In genomic region chr3:116153174-116153573, GRCh38 we compare ENCODE assay signal across 27 cellular contexts.
A peak's percentile ranks its signal among the peaks of the same experiment; 100 is the strongest.
DNase-seq lines count a peak whose midpoint lies in the region; ATAC-seq lines count a peak whose summit lies in the region.
"Had no signal": no experiment of that assay in that cellular context is flagged by ENCODE, and none has a peak within 500 bp of the region (broad histone marks: within the 10 kb centered on the region; RNA-seq: fewer than 3 reads in every experiment).

No MANE protein-coding gene starts in this region.

- H3K4me1 ChIP-seq in ACC112 (ENCODE audit: control insufficient read depth, insufficient read depth, low read length, unreplicated experiment) (peaks cover 5% of the 10 kb centered on the region), muscle layer of duodenum (ENCODE audit: control insufficient read depth in 1 of 2, insufficient read depth in 2 of 2, low read length in 2 of 2) (peaks cover 0 to 4% of the 10 kb centered on the region in 2 donors), aorta (ENCODE audit: control insufficient read depth in 1 of 2, insufficient read depth in 2 of 2, low read length in 2 of 2) (no peaks in the 10 kb centered on the region)
- H3K4me1 ChIP-seq: esophagus muscularis mucosa, SJSA1 had no signal

- H3K4me3 ChIP-seq in ACC112 (ENCODE audit: low read depth, low read length) (peak overlapping the region; percentile 69), muscle layer of duodenum (ENCODE audit: low read depth in 1 of 2, low read length in 2 of 2) (peak overlapping the region; percentile 9 to 50), aorta (ENCODE audit: low read length in 2 of 2) (no peak overlapping the region)
- H3K4me3 ChIP-seq: cardiac muscle cell, esophagus muscularis mucosa, SJSA1, tibial nerve had no signal

- H3K9me3 ChIP-seq in muscle layer of duodenum (ENCODE audit: control insufficient read depth in 1 of 2, low read length in 2 of 2) (no peaks in the 10 kb centered on the region), aorta (ENCODE audit: control insufficient read depth, low read length) (peaks cover 1% of the 10 kb centered on the region)
- H3K9me3 ChIP-seq: esophagus muscularis mucosa, neutrophil, SJSA1, tibial nerve had no signal

- intact Hi-C loops in aorta (cut with DNase I) = no loop called here

- H2AFZ ChIP-seq in ACC112 (ENCODE audit: low read length, unreplicated experiment) = peak overlapping the region; percentile 74

- no peaks in the 10 kb centered on the region for H3K79me2 ChIP-seq in ACC112 (ENCODE audit: control insufficient read depth, insufficient read depth, low read length, unreplicated experiment)

- no peak overlapping the region for H3K27ac ChIP-seq in ACC112 (ENCODE audit: low read depth, low read length)
- H3K27ac ChIP-seq in caudate nucleus (ENCODE audit: low read depth, low read length) = peak overlapping the region; percentile 8
- H3K27ac ChIP-seq in muscle layer of duodenum (ENCODE audit: low read length) = no peak overlapping the region
- no peak overlapping the region for H3K27ac ChIP-seq in aorta (ENCODE audit: low read depth in 1 of 2, low read length in 2 of 2)
- H3K27ac ChIP-seq: cardiac muscle cell, esophagus muscularis mucosa, HL-60, KMS-11, neutrophil, SJSA1, tibial nerve had no signal

- WGBS in aorta, 2 donors = 20 to 21% methylated on average over 3 of the region's 3 CpGs

- H3K27me3 ChIP-seq in ACC112 (ENCODE audit: insufficient read depth, low read length) (no peaks in the 10 kb centered on the region), muscle layer of duodenum (ENCODE audit: low read depth, low read length) (no peaks in the 10 kb centered on the region), aorta (ENCODE audit: control insufficient read depth in 1 of 2, insufficient read depth in 2 of 2, low read length in 1 of 2) (no peaks in the 10 kb centered on the region)
- H3K27me3 ChIP-seq: cardiac muscle cell, esophagus muscularis mucosa, neutrophil, SJSA1, tibial nerve had no signal

- DNase-seq in LHCN-M2 (ENCODE audit: low read depth) (peak; percentile 26), caudate nucleus (lab: John Stamatoyannopoulos, UW) (peak in 2 of 61 donors; percentile 1 to 49), aorta (no peak), HPDE6-E6E7 (ENCODE audit: extremely low spot score) (no peak), DMS153 (lab: John Stamatoyannopoulos, UW) (no peak)
- DNase-seq: ACHN; activated CD8-positive, alpha-beta T cell treated with anti-CD3 and anti-CD28 coated beads, Interleukin-2, amount 10 ng/mL, durations not matched to agents 7 days and 5 days; activated naive CD8-positive, alpha-beta T cell treated with anti-CD3 and anti-CD28 coated beads, Interleukin-2, amount 10 ng/mL, durations not matched to agents 7 days and 5 days; activated T-cell treated with anti-CD3 and anti-CD28 coated beads, Interleukin-2, amount 50 U/mL, for 72 hours; CD4-positive, alpha-beta memory T cell; DMS79 treated with DMSO at 0.1 percent for 48 hours; kidney glomerular epithelial cell; NCI-H1105 treated with DMSO at 0.1 percent for 48 hours; NCI-H510A; right cardiac atrium; stimulated activated naive CD4-positive, alpha-beta T cell; T-helper 9 cell had no signal

- ATAC-seq in aorta (ENCODE audit: low FRiP score) (no peak), GM21390 (IDR thresholded peaks at IDR 0.05; ENCODE audit: unreplicated experiment) (no peak)
- ATAC-seq: activated CD8-positive, alpha-beta T cell treated with anti-CD3 and anti-CD28 coated beads, Interleukin-2, amount 10 ng/mL, durations not matched to agents 7 days and 5 days; activated T-cell treated with anti-CD3 and anti-CD28 coated beads, Interleukin-2, amount 50 U/mL, for 72 hours; right cardiac atrium had no signal

- H3K36me3 ChIP-seq in ACC112 (ENCODE audit: insufficient read depth, low read length) (no peaks in the 10 kb centered on the region), muscle layer of duodenum (ENCODE audit: control insufficient read depth in 1 of 2, insufficient read depth in 2 of 2, low read length in 2 of 2) (no peaks in the 10 kb centered on the region), aorta (ENCODE audit: control insufficient read depth in 1 of 2, insufficient read depth in 2 of 2, low read length in 1 of 2) (no peaks in the 10 kb centered on the region)
- H3K36me3 ChIP-seq: cardiac muscle cell, esophagus muscularis mucosa, neutrophil, SJSA1, tibial nerve had no signal

Comparison
In these comparisons a context has a peak if more than half of its experiments do, and no peak if none do; other contexts are left out.
1. H3K4me3 ChIP-seq: peak in ACC112 (single experiment) and muscle layer of duodenum (2 of 2); none in aorta (0 of 2).